In genomic region chr2:112121682-112122254, GRCh38 we compare ENCODE assay signal across 8 cellular contexts. TPM values are rescaled to one million over a fixed set of nuclear protein-coding genes. Genes with fewer than 3 reads are reported as not detected.
DNase-seq lines count a peak whose midpoint lies in the region; ATAC-seq and TF ChIP-seq lines count a peak whose summit lies in the region.

No MANE protein-coding gene starts in this region.

- H3K9me2 ChIP-seq in SU-DHL-6 (replicated peaks; ENCODE audit: insufficient read depth, low read length) (no peaks in the 10 kb centered on the region), neural cell (ENCODE audit: insufficient read depth, low read length) (no peaks in the 10 kb centered on the region)

- no peaks in the 10 kb centered on the region for H4K20me1 ChIP-seq in SU-DHL-6 (ENCODE audit: low read depth, low read length)
- no peaks in the 10 kb centered on the region for H4K20me1 ChIP-seq in neural cell (ENCODE audit: insufficient read depth)

- ATAC-seq in esophagus mucosa (no peak), HG02759 (IDR thresholded peaks at IDR 0.05; ENCODE audit: unreplicated experiment) (no peak)

- H3K27me3 ChIP-seq in SU-DHL-6 (ENCODE audit: low read length) (no peaks in the 10 kb centered on the region), neural cell (ENCODE audit: insufficient read depth, low read depth, low read length) (no peaks in the 10 kb centered on the region)

- peak; percentile 51 for TF ChIP-seq CTCF in LNCaP clone FGC (IDR thresholded peaks at IDR 0.05; ENCODE audit: control insufficient read depth, extremely low read depth, insufficient read depth)
- TF ChIP-seq CTCF in SU-DHL-6 (IDR thresholded peaks at IDR 0.05; ENCODE audit: insufficient read depth, low read length, poor library complexity, severe bottlenecking) = peak; percentile 58
- TF ChIP-seq CTCF in neural cell (IDR thresholded peaks at IDR 0.05; ENCODE audit: poor library complexity, severe bottlenecking) = peak; percentile 82

- TF ChIP-seq RAD21 in neural cell (conservative IDR thresholded peaks at IDR 0.05) = peak; percentile 83

- H3K79me2 ChIP-seq in SU-DHL-6 (ENCODE audit: insufficient read depth, low read length) = no peaks in the 10 kb centered on the region
- no peaks in the 10 kb centered on the region for H3K79me2 ChIP-seq in neural cell (replicated peaks; ENCODE audit: insufficient read depth, low read length)

- H2AFZ ChIP-seq in SU-DHL-6 (ENCODE audit: low read depth, low read length, severe bottlenecking) = no peak overlapping the region
- H2AFZ ChIP-seq in neural cell (ENCODE audit: low read depth, low read length) = no peak overlapping the region

- H3K9ac ChIP-seq in SU-DHL-6 (ENCODE audit: low read length) (no peak overlapping the region), neural cell (ENCODE audit: low read length) (no peak overlapping the region)

- DNase-seq in NCI-H446 (lab: John Stamatoyannopoulos, UW) (peak; percentile 25 to 32), NCI-H446 treated with DMSO at 0.1 percent for 48 hours (lab: John Stamatoyannopoulos, UW) (no peak), LNCaP clone FGC (ENCODE audit: low read depth) (peak; percentile 4)
- peak; percentile 5 for DNase-seq in effector CD8-positive, alpha-beta T cell (lab: John Stamatoyannopoulos, UW)

- H3K9me3 ChIP-seq in SU-DHL-6 (ENCODE audit: insufficient read depth, low read length) (no peaks in the 10 kb centered on the region), neural cell (ENCODE audit: low read length) (no peaks in the 10 kb centered on the region)

- peaks cover 5% of the 10 kb centered on the region; the same call in 1 of the 2 replicates for H3F3A ChIP-seq in SU-DHL-6 (ENCODE audit: insufficient read depth)
- no peaks in the 10 kb centered on the region for H3F3A ChIP-seq in neural cell (ENCODE audit: insufficient read depth, low read length, poor library complexity, severe bottlenecking)

- peaks cover 12% of the 10 kb centered on the region for H3K36me3 ChIP-seq in SU-DHL-6 (ENCODE audit: low read length)
- no peaks in the 10 kb centered on the region for H3K36me3 ChIP-seq in neural cell (ENCODE audit: insufficient read depth, low read length)

- H3K4me2 ChIP-seq in SU-DHL-6 (ENCODE audit: low read depth, low read length, poor library complexity, severe bottlenecking) (no peak overlapping the region), neural cell (ENCODE audit: low read length) (no peak overlapping the region)

- H3K27ac ChIP-seq in SU-DHL-6 (ENCODE audit: low read depth, low read length) = no peak overlapping the region
- no peak overlapping the region for H3K27ac ChIP-seq in neural cell (ENCODE audit: low read length)

- TF ChIP-seq EP300 in neural cell (conservative IDR thresholded peaks at IDR 0.05; ENCODE audit: poor library complexity, severe bottlenecking) = no peak

- H3K4me3 ChIP-seq in LNCaP clone FGC (ENCODE audit: low read depth, low read length) (no peak overlapping the region), SU-DHL-6 (ENCODE audit: insufficient read depth, low read length, poor library complexity, severe bottlenecking) (no peak overlapping the region), neural cell (ENCODE audit: low read length) (no peak overlapping the region)

TF ChIP-seq in neural cell, 6 proteins besides CTCF, POLR2A, EP300 and RAD21:
- TF ChIP-seq EZH2 (IDR thresholded peaks at IDR 0.05; ENCODE audit: borderline replicate concordance, insufficient read depth, low read length, poor library complexity, severe bottlenecking) (no peak), SMC3 (conservative IDR thresholded peaks at IDR 0.05; ENCODE audit: poor library complexity) (peak; percentile 83)

RNA-seq across cellular contexts. Expression of gene FBLN7, which starts 16.4 kb away (rescaled TPM):
- polyA plus RNA-seq in neural cell = 0.50 TPM in 1 of 2 replicates, not detected in the other
- polyA minus RNA-seq in neural cell = 1.2 TPM in 1 of 2 replicates, not detected in the other
- total RNA-seq in esophagus mucosa = 1.4 TPM
